In genomic region chr17:61815863-61816523, GRCh38 we compare ENCODE assay signal across 20 cellular contexts. TPM values are rescaled to one million over a fixed set of nuclear protein-coding genes. Genes with fewer than 3 reads are reported as not detected.
DNase-seq lines count a peak whose midpoint lies in the region; ATAC-seq, FAIRE-seq and TF ChIP-seq lines count a peak whose summit lies in the region.
"Had no signal": no experiment of that assay in that cellular context is flagged by ENCODE, and none has a peak within 500 bp of the region (broad histone marks: within the 10 kb centered on the region; RNA-seq: fewer than 3 reads in every experiment).

No MANE protein-coding gene starts in this region.

- no peak overlapping the region for H3K4me3 Mint-ChIP-seq in natural killer cell treated with Interleukin-12 subunit alpha and Interleukin-12 subunit beta and Interleukin-15 and Interleukin-18, amount 100 ng/mL, for 72 hours
- H3K4me3 Mint-ChIP-seq: activated CD4-positive, alpha-beta memory T cell treated with anti-CD3 and anti-CD28 coated beads, Interleukin-2, amount 10 ng/mL, durations not matched to agents 7 days and 5 days; activated naive CD8-positive, alpha-beta T cell treated with anti-CD3 and anti-CD28 coated beads, Interleukin-2, amount 10 ng/mL, durations not matched to agents 7 days and 5 days; CD8-positive, alpha-beta memory T cell had no signal

- no peak; the same call in 1 of the 3 replicates for ATAC-seq in GM12878
- ATAC-seq in natural killer cell treated with Interleukin-12 subunit alpha and Interleukin-12 subunit beta and Interleukin-15 and Interleukin-18, amount 100 ng/mL, for 72 hours, result no peak
- ATAC-seq: activated T-cell treated with anti-CD3 and anti-CD28 coated beads, Interleukin-2, amount 50 U/mL, for 72 hours; PC-3 had no signal

- peak overlapping the region; percentile 6 for H2AFZ ChIP-seq in mammary epithelial cell (ENCODE audit: low read depth, low read length)
- peak overlapping the region; percentile 58 for H2AFZ ChIP-seq in GM12878 (ENCODE audit: control insufficient read depth, low read depth, low read length)

- TF ChIP-seq RAD21 in GM12878 (IDR thresholded peaks at IDR 0.05; ENCODE audit: insufficient read depth, low read depth, low read length), result no peak

- H3K27me3 ChIP-seq in mammary epithelial cell (ENCODE audit: insufficient read depth, low read length), result no peaks in the 10 kb centered on the region
- no peaks in the 10 kb centered on the region for H3K27me3 ChIP-seq in breast epithelium
- H3K27me3 ChIP-seq in GM12878 (replicated peaks in 1 of 2; ENCODE audit: control insufficient read depth in 2 of 2, insufficient read depth in 2 of 2, low read length in 1 of 2), result no peaks in the 10 kb centered on the region
- no peaks in the 10 kb centered on the region for H3K27me3 ChIP-seq in suprapubic skin
- H3K27me3 ChIP-seq: spleen, vagina had no signal

- H3K4me3 ChIP-seq in mammary epithelial cell (replicated peaks in 1 of 3; ENCODE audit: insufficient read depth in 1 of 3, low read depth in 2 of 3, low read length in 3 of 3) (no peak overlapping the region), breast epithelium (no peak overlapping the region), GM12878 (no peak overlapping the region), suprapubic skin (no peak overlapping the region)
- H3K4me3 ChIP-seq: spleen, vagina had no signal

- no peaks in the 10 kb centered on the region for H3K4me1 Mint-ChIP-seq in natural killer cell treated with Interleukin-12 subunit alpha and Interleukin-12 subunit beta and Interleukin-15 and Interleukin-18, amount 100 ng/mL, for 72 hours (ENCODE audit: low read depth in 2 of 2)
- H3K4me1 Mint-ChIP-seq: CD8-positive, alpha-beta memory T cell had no signal

- intact Hi-C loops in mammary epithelial cell (cut with micrococcal nuclease), result no loop called here
- intact Hi-C loops in breast epithelium (cut with DNase I; ENCODE audit: low total_unique reads), result no loop called here
- intact Hi-C loops in GM12878 (cut with micrococcal nuclease; ENCODE audit: unreplicated experiment), result no loop called here

- H3K9me3 Mint-ChIP-seq in natural killer cell treated with Interleukin-12 subunit alpha and Interleukin-12 subunit beta and Interleukin-15 and Interleukin-18, amount 100 ng/mL, for 72 hours, result no peaks in the 10 kb centered on the region
- H3K9me3 Mint-ChIP-seq: activated CD4-positive, alpha-beta memory T cell treated with anti-CD3 and anti-CD28 coated beads, Interleukin-2, amount 10 ng/mL, durations not matched to agents 7 days and 5 days; activated T-cell treated with anti-CD3 and anti-CD28 coated beads, Interleukin-2, amount 50 U/mL, for 72 hours; CD8-positive, alpha-beta memory T cell had no signal

- H3K27me3 Mint-ChIP-seq in natural killer cell treated with Interleukin-12 subunit alpha and Interleukin-12 subunit beta and Interleukin-15 and Interleukin-18, amount 100 ng/mL, for 72 hours, result no peaks in the 10 kb centered on the region
- H3K27me3 Mint-ChIP-seq: activated CD4-positive, alpha-beta memory T cell treated with anti-CD3 and anti-CD28 coated beads, Interleukin-2, amount 10 ng/mL, durations not matched to agents 7 days and 5 days; activated naive CD8-positive, alpha-beta T cell treated with anti-CD3 and anti-CD28 coated beads, Interleukin-2, amount 10 ng/mL, durations not matched to agents 7 days and 5 days; CD8-positive, alpha-beta memory T cell had no signal

- no peak for FAIRE-seq in GM12878 (lab: Jason Lieb, UNC)

- CTCF ChIA-PET in mammary epithelial cell (lab: Charles Lee; ENCODE audit: low non-redundant PET) (no interaction called here), GM12878 (lab: Yijun Ruan, JAX) (interaction anchor here (0.9 to 1.0 kb wide), 2 partner anchors 10 to 293 kb away, joined by 4 to 5 read pairs; no protein-coding TSS in a partner anchor)

- H3K79me2 ChIP-seq in mammary epithelial cell (ENCODE audit: insufficient read depth, low read length), result no peaks in the 10 kb centered on the region
- H3K79me2 ChIP-seq in GM12878 (ENCODE audit: control insufficient read depth, insufficient read depth, low read length), result no peaks in the 10 kb centered on the region

- in situ Hi-C loops in mammary epithelial cell (cut with MboI; ENCODE audit: low sequenced_read_pairs in 2 of 2), result no loop called here
- in situ Hi-C loops in GM12878 (cut with MboI), result no loop called here

- H3K9ac ChIP-seq in mammary epithelial cell (ENCODE audit: insufficient read depth, low read length) (no peak overlapping the region), GM12878 (ENCODE audit: control insufficient read depth, insufficient read depth, low read length) (no peak overlapping the region)

- no peaks in the 10 kb centered on the region for H4K20me1 ChIP-seq in mammary epithelial cell (ENCODE audit: insufficient read depth, low read length)
- no peaks in the 10 kb centered on the region for H4K20me1 ChIP-seq in GM12878 (ENCODE audit: control insufficient read depth, insufficient read depth)

- SMC1A ChIA-PET in GM12878 (lab: Charles Lee; ENCODE audit: uncharacterized antibody, unreplicated experiment), result interaction anchor here (0.6 to 3.4 kb wide), 8 partner anchors 10 to 294 kb away, joined by 3 to 15 read pairs (median 4); no protein-coding TSS in a partner anchor

- TF ChIP-seq POLR2A in breast epithelium (IDR thresholded peaks at IDR 0.05) (no peak), GM12878 (IDR thresholded peaks at IDR 0.05; ENCODE audit: low read depth, low read length) (no peak), suprapubic skin (IDR thresholded peaks at IDR 0.05) (no peak)

- BruUV-seq in mammary epithelial cell (replicated peaks; lab: Mats Ljungman, UMichigan) (no TSS peak), GM12878 (replicated peaks; lab: Mats Ljungman, UMichigan) (no TSS peak)

- dilution Hi-C loops in mammary epithelial cell (cut with HindIII; ENCODE audit: low sequenced_read_pairs), result no loop called here

- H3K36me3 ChIP-seq in mammary epithelial cell (ENCODE audit: insufficient read depth, low read length) (no peaks in the 10 kb centered on the region), breast epithelium (no peaks in the 10 kb centered on the region), GM12878 (ENCODE audit: control insufficient read depth in 2 of 2, insufficient read depth in 2 of 2, low read length in 1 of 2) (no peaks in the 10 kb centered on the region; a peak in 1 of 4 replicates), suprapubic skin (no peaks in the 10 kb centered on the region)
- H3K36me3 ChIP-seq: spleen, vagina had no signal

- H3K9me3 ChIP-seq in mammary epithelial cell (replicated peaks; ENCODE audit: insufficient read depth, low read length) (no peaks in the 10 kb centered on the region), breast epithelium (no peaks in the 10 kb centered on the region), GM12878 (replicated peaks; ENCODE audit: control insufficient read depth, insufficient read depth, low read length) (peaks cover 2% of the 10 kb centered on the region; the same call in 2 of the 3 replicates), suprapubic skin (no peaks in the 10 kb centered on the region)
- H3K9me3 ChIP-seq: vagina had no signal

- POLR2A ChIA-PET in GM12878 (lab: Charles Lee), result interaction anchor here (1.4 to 2.1 kb wide), 2 partner anchors 10 to 30 kb away, joined by 4 to 6 read pairs; no protein-coding TSS in a partner anchor

- H3K4me1 ChIP-seq in mammary epithelial cell (ENCODE audit: insufficient read depth, low read length) (no peaks in the 10 kb centered on the region), breast epithelium (no peaks in the 10 kb centered on the region), GM12878 (ENCODE audit: control insufficient read depth, insufficient read depth, low read length) (peaks cover 5% of the 10 kb centered on the region), suprapubic skin (no peaks in the 10 kb centered on the region)
- H3K4me1 ChIP-seq: vagina had no signal

- RAD21 ChIA-PET in GM12878 (lab: Charles Lee; ENCODE audit: unreplicated experiment), result interaction anchor here (0.8 to 1.7 kb wide), 2 partner anchors 10 to 51 kb away, joined by 3 to 6 read pairs; no protein-coding TSS in a partner anchor

- no peak for DNase-seq in mammary epithelial cell
- no peak for DNase-seq in breast epithelium (ENCODE audit: low spot score in 2 of 2)
- DNase-seq in NCI-H345 (lab: John Stamatoyannopoulos, UW), result peak; percentile 17
- DNase-seq in GM12878 (ENCODE audit: low read depth, low spot score), result no peak
- no peak for DNase-seq in cerebellar cortex (ENCODE audit: low spot score)
- no peak for DNase-seq in suprapubic skin (ENCODE audit: low spot score in 2 of 2)
- DNase-seq in natural killer cell treated with Interleukin-12 subunit alpha and Interleukin-12 subunit beta and Interleukin-15 and Interleukin-18, amount 100 ng/mL, for 72 hours (ENCODE audit: low spot score), result no peak
- DNase-seq: ACHN; activated CD4-positive, alpha-beta memory T cell treated with anti-CD3 and anti-CD28 coated beads, Interleukin-2, amount 10 ng/mL, durations not matched to agents 7 days and 5 days; activated naive CD8-positive, alpha-beta T cell treated with anti-CD3 and anti-CD28 coated beads, Interleukin-2, amount 10 ng/mL, durations not matched to agents 7 days and 5 days; activated T-cell treated with anti-CD3 and anti-CD28 coated beads, Interleukin-2, amount 50 U/mL, for 72 hours; CD8-positive, alpha-beta memory T cell; effector CD8-positive, alpha-beta T cell; GDM1; hippocampal formation; NCI-H1694; PC-3; spleen had no signal

- H3K27ac ChIP-seq in mammary epithelial cell (ENCODE audit: insufficient read depth, low read depth, low read length) (no peak overlapping the region), breast epithelium (no peak overlapping the region), GM12878 (ENCODE audit: control insufficient read depth, insufficient read depth) (peak overlapping the region; percentile 45), suprapubic skin (no peak overlapping the region)
- H3K27ac ChIP-seq: spleen, vagina had no signal

- H3K27ac Mint-ChIP-seq in natural killer cell treated with Interleukin-12 subunit alpha and Interleukin-12 subunit beta and Interleukin-15 and Interleukin-18, amount 100 ng/mL, for 72 hours, result no peak overlapping the region
- H3K27ac Mint-ChIP-seq: activated CD4-positive, alpha-beta memory T cell treated with anti-CD3 and anti-CD28 coated beads, Interleukin-2, amount 10 ng/mL, durations not matched to agents 7 days and 5 days; activated naive CD8-positive, alpha-beta T cell treated with anti-CD3 and anti-CD28 coated beads, Interleukin-2, amount 10 ng/mL, durations not matched to agents 7 days and 5 days; CD8-positive, alpha-beta memory T cell had no signal

- TF ChIP-seq CTCF in mammary epithelial cell (conservative IDR thresholded peaks at IDR 0.05 in 1 of 2, IDR thresholded peaks at IDR 0.05 in 1 of 2; ENCODE audit: extremely low read depth in 1 of 2, insufficient read depth in 1 of 2, low read depth in 1 of 2, low read length in 2 of 2) (no peak), breast epithelium (IDR thresholded peaks at IDR 0.05) (no peak), GM12878 (IDR thresholded peaks at IDR 0.05 in 2 of 3, conservative IDR thresholded peaks at IDR 0.05 in 1 of 3; ENCODE audit: control insufficient read depth in 2 of 3, extremely low read depth in 1 of 3, insufficient read depth in 1 of 3, low read depth in 3 of 3, low read length in 3 of 3) (no peak), subcutaneous adipose tissue (IDR thresholded peaks at IDR 0.05; ENCODE audit: low read depth) (peak; percentile 94), suprapubic skin (IDR thresholded peaks at IDR 0.05) (no peak)

- no peak for TF ChIP-seq EP300 in GM12878 (IDR thresholded peaks at IDR 0.05; ENCODE audit: borderline replicate concordance in 1 of 2, control insufficient read depth in 1 of 2, low read depth in 2 of 2, low read length in 2 of 2)
- no peak for TF ChIP-seq EP300 in suprapubic skin (IDR thresholded peaks at IDR 0.05)

- no peak overlapping the region for H3K4me2 ChIP-seq in mammary epithelial cell (ENCODE audit: insufficient read depth, low read depth, low read length)
- H3K4me2 ChIP-seq in GM12878 (ENCODE audit: control insufficient read depth, insufficient read depth), result peak overlapping the region; percentile 35; the same call in 1 of the 2 replicates

- peaks cover 6% of the 10 kb centered on the region for H3K36me3 Mint-ChIP-seq in natural killer cell treated with Interleukin-12 subunit alpha and Interleukin-12 subunit beta and Interleukin-15 and Interleukin-18, amount 100 ng/mL, for 72 hours

- 55% methylated on average over 5 of the region's 5 CpGs for WGBS in mammary epithelial cell (ENCODE audit: low coverage, missing lambda C conversion rate)
- WGBS in GM12878 (ENCODE audit: insufficient coverage, insufficient replicate concordance, low lambda C conversion rate, missing lambda C conversion rate), result 32% methylated on average over 5 of the region's 5 CpGs
- 67% methylated on average over 5 of the region's 5 CpGs for WGBS in suprapubic skin

RNA-seq across cellular contexts. Expression of gene BRIP1, which starts 47.3 kb away (rescaled TPM):
- total RNA-seq in mammary epithelial cell (10 to 100 TPM; 10.2 to 13.2 TPM), breast epithelium (1 to 10 TPM in 1 of 3 donors, under 1 TPM in 2; 0.33 to 1.0 (median 0.48) TPM), GM12878 (2014; rRNA removed) (20.0 and 23.1 TPM in 2 replicates), GM12878 (2014; rRNA removed; fragmentation: Illumina TruSeq; extraction: Trizol) (24.2 and 25.6 TPM in 2 replicates), GM12878 (2021) (14.5 and 15.0 TPM in 2 replicates), subcutaneous adipose tissue (1 to 10 TPM in 2 of 4 donors, under 1 TPM in 2; 0.33 to 1.1 (median 0.98) TPM), suprapubic skin (1 to 10 TPM in 2 of 4 donors, under 1 TPM in 2; 0.60 to 5.1 (median 1.8) TPM)
- polyA plus RNA-seq in mammary epithelial cell (4.9 TPM), GM12878 (2011; rRNA removed) (12.3 and 20.7 TPM in 2 replicates), GM12878 (2014; fragmentation: Illumina TruSeq; extraction: Trizol) (18.6 and 22.4 TPM in 2 replicates), GM12878 (2014; fragmentation: Nextera tagmentation; extraction: Ambion mirVana) (1 to 10 TPM; 4.0 to 4.2 TPM), GM12878 (2014; rRNA removed) (8.1 and 8.7 TPM in 2 replicates), GM12878 (2016; fragmentation: Nextera tagmentation; extraction: Ambion mirVana) (10 to 100 TPM; 12.2 to 13.4 TPM)
- polyA minus RNA-seq in mammary epithelial cell, result 8.3 TPM
- total RNA-seq in GM12878 (2013; cell fraction: nucleolus; rRNA removed), result 65.4 and 73.6 TPM in 2 replicates
- polyA plus RNA-seq in GM12878 (2011; ENCODE audit: low read depth), result 2.6 TPM
- polyA plus RNA-seq in GM12878 (2011; cell fraction: cytosol; rRNA removed), result 4.4 and 5.3 TPM in 2 replicates
- 9.0 and 11.1 TPM in 2 replicates for polyA plus RNA-seq in GM12878 (2011; cell fraction: nucleus; rRNA removed)
- polyA plus RNA-seq in GM12878 (2012), result 4.9 and 6.0 TPM in 2 replicates
- 32.0 and 34.5 TPM in 2 replicates for polyA minus RNA-seq in GM12878 (2011; rRNA and poly(A)+ RNA removed)
- 6.3 and 7.4 TPM in 2 replicates for polyA minus RNA-seq in GM12878 (2011; cell fraction: cytosol; rRNA and poly(A)+ RNA removed)
- polyA minus RNA-seq in GM12878 (2011; cell fraction: nucleus; rRNA and poly(A)+ RNA removed), result 21.9 and 47.4 TPM in 2 replicates
- 10 to 100 TPM; 10.8 to 23.1 TPM for total RNA-seq in natural killer cell treated with Interleukin-12 subunit alpha and Interleukin-12 subunit beta and Interleukin-15 and Interleukin-18, amount 100 ng/mL, for 72 hours
